ENCODE assay signal across 19 cellular contexts in genomic region chr5:14599717-14600116, GRCh38. TPM values are rescaled to one million over a fixed set of nuclear protein-coding genes. Genes with fewer than 3 reads are reported as not detected.
A peak's percentile ranks its signal among the peaks of the same experiment; 100 is the strongest.
DNase-seq lines count a peak whose midpoint lies in the region; ATAC-seq and TF ChIP-seq lines count a peak whose summit lies in the region.
"Had no signal": no experiment of that assay in that cellular context is flagged by ENCODE, and none has a peak within 500 bp of the region (broad histone marks: within the 10 kb centered on the region; RNA-seq: fewer than 3 reads in every experiment).

No MANE protein-coding gene starts in this region.

- H3K4me3 ChIP-seq in MM.1S (ENCODE audit: low read length) = no peak overlapping the region
- H3K4me3 ChIP-seq: A549, GM23248, HAP-1 had no signal

- peaks cover 19% of the 10 kb centered on the region for H3K36me3 Mint-ChIP-seq in activated naive CD8-positive, alpha-beta T cell
- H3K36me3 Mint-ChIP-seq in activated naive CD8-positive, alpha-beta T cell treated with anti-CD3 and anti-CD28 coated beads for 36 hours = peaks cover 52% of the 10 kb centered on the region
- H3K36me3 Mint-ChIP-seq in T-helper 17 cell (ENCODE audit: low read depth) = peaks cover 6% of the 10 kb centered on the region
- H3K36me3 Mint-ChIP-seq in nephron progenitor cell (ENCODE audit: low read depth) = peaks cover 12% of the 10 kb centered on the region

- H3K27me3 ChIP-seq in MM.1S (replicated peaks; ENCODE audit: insufficient read depth, low read length) = no peaks in the 10 kb centered on the region

- peak overlapping the region; percentile 24 for H3K27ac Mint-ChIP-seq in activated naive CD8-positive, alpha-beta T cell
- H3K27ac Mint-ChIP-seq in activated naive CD8-positive, alpha-beta T cell treated with anti-CD3 and anti-CD28 coated beads for 36 hours = no peak overlapping the region
- no peak overlapping the region for H3K27ac Mint-ChIP-seq in T-helper 17 cell
- H3K27ac Mint-ChIP-seq in nephron progenitor cell = no peak overlapping the region
- H3K27ac Mint-ChIP-seq: CD8-positive, alpha-beta T cell had no signal

- H4K20me1 ChIP-seq in MM.1S (ENCODE audit: insufficient read depth, low read length) = no peaks in the 10 kb centered on the region

- peaks cover 52% of the 10 kb centered on the region for H3K4me1 Mint-ChIP-seq in activated naive CD8-positive, alpha-beta T cell (ENCODE audit: low read depth)
- peaks cover 48% of the 10 kb centered on the region for H3K4me1 Mint-ChIP-seq in activated naive CD8-positive, alpha-beta T cell treated with anti-CD3 and anti-CD28 coated beads for 36 hours
- peaks cover 37% of the 10 kb centered on the region for H3K4me1 Mint-ChIP-seq in T-helper 17 cell
- no peaks in the 10 kb centered on the region for H3K4me1 Mint-ChIP-seq in nephron progenitor cell

- no peak overlapping the region for H3K4me3 Mint-ChIP-seq in activated naive CD8-positive, alpha-beta T cell
- H3K4me3 Mint-ChIP-seq in activated naive CD8-positive, alpha-beta T cell treated with anti-CD3 and anti-CD28 coated beads for 36 hours = no peak overlapping the region
- H3K4me3 Mint-ChIP-seq in T-helper 17 cell = peak overlapping the region; percentile 8
- no peak overlapping the region for H3K4me3 Mint-ChIP-seq in nephron progenitor cell
- H3K4me3 Mint-ChIP-seq: CD8-positive, alpha-beta T cell had no signal

- H3K36me3 ChIP-seq in MM.1S (replicated peaks; ENCODE audit: insufficient read depth, low read length) = no peaks in the 10 kb centered on the region
- H3K36me3 ChIP-seq: HAP-1 had no signal

- no peak for TF ChIP-seq CTCF in MM.1S (IDR thresholded peaks at IDR 0.05; ENCODE audit: low read length)
- no peak for TF ChIP-seq CTCF in nephron progenitor cell (IDR thresholded peaks at IDR 0.05)

- peak overlapping the region; percentile 72; the same call in 1 of the 2 replicates for H3K27ac ChIP-seq in MM.1S (ENCODE audit: low read length)
- H3K27ac ChIP-seq: 22Rv1, A549, C4-2B, GM23248 had no signal

- H3K4me1 ChIP-seq in MM.1S (ENCODE audit: low read length) = peaks cover 86% of the 10 kb centered on the region
- H3K4me1 ChIP-seq: A549, HAP-1 had no signal

- H3K79me2 ChIP-seq in MM.1S (ENCODE audit: low read length) = peaks cover 78% of the 10 kb centered on the region

- no peaks in the 10 kb centered on the region for H3K27me3 Mint-ChIP-seq in activated naive CD8-positive, alpha-beta T cell
- H3K27me3 Mint-ChIP-seq in activated naive CD8-positive, alpha-beta T cell treated with anti-CD3 and anti-CD28 coated beads for 36 hours = no peaks in the 10 kb centered on the region
- H3K27me3 Mint-ChIP-seq in T-helper 17 cell (no peaks in the 10 kb centered on the region), nephron progenitor cell (ENCODE audit: low read depth, poor library complexity) (peaks cover 7% of the 10 kb centered on the region)

- no peak overlapping the region for H3K4me2 ChIP-seq in MM.1S (ENCODE audit: low read depth, low read length)
- H3K4me2 ChIP-seq: A549 had no signal

- no peak overlapping the region for H2AFZ ChIP-seq in MM.1S (ENCODE audit: low read length)
- H2AFZ ChIP-seq: GM23248 had no signal

- DNase-seq in DMS 273 (lab: John Stamatoyannopoulos, UW; ENCODE audit: unreplicated experiment) = peak; percentile 26
- DNase-seq in DMS 273 treated with DMSO at 0.1 percent for 48 hours (lab: John Stamatoyannopoulos, UW) = no peak
- DNase-seq in activated naive CD8-positive, alpha-beta T cell treated with anti-CD3 and anti-CD28 coated beads for 36 hours = no peak
- DNase-seq in MM.1S = no peak
- no peak for DNase-seq in T-helper 17 cell
- no peak for DNase-seq in NCI-H1930 (lab: John Stamatoyannopoulos, UW)
- no peak for DNase-seq in nephron progenitor cell
- DNase-seq: AML-193; CD8-positive, alpha-beta T cell; COR-L47; DMS153; DMS79; GDM1; GM23248 had no signal

- ATAC-seq in T-helper 17 cell = no peak
- ATAC-seq: A549; CD8-positive, alpha-beta T cell had no signal

- H3K9me2 ChIP-seq in MM.1S (replicated peaks; ENCODE audit: insufficient read depth, low read length) = no peaks in the 10 kb centered on the region

- H3F3A ChIP-seq in MM.1S (ENCODE audit: insufficient read depth, low read length) = peaks cover 51% of the 10 kb centered on the region

- no peak overlapping the region for H3K9ac ChIP-seq in MM.1S (ENCODE audit: low read length)
- H3K9ac ChIP-seq: GM23248 had no signal

- no peaks in the 10 kb centered on the region for H3K9me3 Mint-ChIP-seq in activated naive CD8-positive, alpha-beta T cell (ENCODE audit: low read depth)
- H3K9me3 Mint-ChIP-seq in activated naive CD8-positive, alpha-beta T cell treated with anti-CD3 and anti-CD28 coated beads for 36 hours = peaks cover 8% of the 10 kb centered on the region
- H3K9me3 Mint-ChIP-seq in nephron progenitor cell = no peaks in the 10 kb centered on the region
- H3K9me3 Mint-ChIP-seq: CD8-positive, alpha-beta T cell had no signal

- H3K9me3 ChIP-seq in MM.1S (replicated peaks; ENCODE audit: insufficient read depth, low read length) = no peaks in the 10 kb centered on the region
- no peaks in the 10 kb centered on the region for H3K9me3 ChIP-seq in T-helper 17 cell (ENCODE audit: control insufficient read depth, low read length, poor library complexity, severe bottlenecking)
- H3K9me3 ChIP-seq: A549, HAP-1 had no signal

RNA-seq across cellular contexts. Expression of gene OTULINL, which starts 18.1 kb away (rescaled TPM):
- 10 to 100 TPM; 20.8 to 27.3 TPM for total RNA-seq in activated naive CD8-positive, alpha-beta T cell treated with anti-CD3 and anti-CD28 coated beads for 36 hours
- total RNA-seq in T-helper 17 cell = 10 to 100 TPM; 31.4 to 42.8 TPM
